In genomic region chr12:21248679-21249078, GRCh38 we compare ENCODE assay signal across 9 cellular contexts.
DNase-seq lines count a peak whose midpoint lies in the region; ATAC-seq and TF ChIP-seq lines count a peak whose summit lies in the region.
"Had no signal": no experiment of that assay in that cellular context is flagged by ENCODE, and none has a peak within 500 bp of the region (broad histone marks: within the 10 kb centered on the region; RNA-seq: fewer than 3 reads in every experiment).

No MANE protein-coding gene starts in this region.

- ATAC-seq in GM19035 (IDR thresholded peaks at IDR 0.05; ENCODE audit: unreplicated experiment): peak; percentile 53
- no peak for ATAC-seq in HG03571 (IDR thresholded peaks at IDR 0.05; ENCODE audit: unreplicated experiment)

- DNase-seq in AG20443 (ENCODE audit: low spot score): peak; percentile 11
- DNase-seq in NCI-H446 treated with DMSO at 0.1 percent for 48 hours (lab: John Stamatoyannopoulos, UW): peak; percentile 9
- DNase-seq in fibroblast of mammary gland (ENCODE audit: low read depth): peak; percentile 11
- no peak for DNase-seq in activated gamma-delta T cell treated with Interleukin-2 at 50 U/mL for 16 hours
- no peak for DNase-seq in stimulated activated CD4-positive, alpha-beta T cell treated with anti-CD3 and anti-CD28 coated beads, Interleukin-2, amount 100 ng/mL, for 24 hours
- no peak for DNase-seq in OCI-M2 (lab: John Stamatoyannopoulos, UW; ENCODE audit: unreplicated experiment)
- DNase-seq: heart left ventricle had no signal

- no peak for TF ChIP-seq CTCF in fibroblast of mammary gland (conservative IDR thresholded peaks at IDR 0.05; ENCODE audit: control insufficient read depth, insufficient read depth, low read depth, low read length)

- H3K4me3 ChIP-seq in fibroblast of mammary gland (ENCODE audit: control insufficient read depth, low read depth, low read length): no peak overlapping the region
- H3K4me3 ChIP-seq: heart left ventricle had no signal

Comparison
In these comparisons a context has a peak if more than half of its experiments do, and no peak if none do; other contexts are left out.
1. DNase-seq: peak in AG20443 (single experiment), NCI-H446 treated with DMSO at 0.1 percent for 48 hours (single experiment) and fibroblast of mammary gland (single experiment); none in activated gamma-delta T cell treated with Interleukin-2 at 50 U/mL for 16 hours (single experiment), stimulated activated CD4-positive, alpha-beta T cell treated with anti-CD3 and anti-CD28 coated beads, Interleukin-2, amount 100 ng/mL, for 24 hours (0 of 2) and OCI-M2 (single experiment).